In the genomic region with DNA sequence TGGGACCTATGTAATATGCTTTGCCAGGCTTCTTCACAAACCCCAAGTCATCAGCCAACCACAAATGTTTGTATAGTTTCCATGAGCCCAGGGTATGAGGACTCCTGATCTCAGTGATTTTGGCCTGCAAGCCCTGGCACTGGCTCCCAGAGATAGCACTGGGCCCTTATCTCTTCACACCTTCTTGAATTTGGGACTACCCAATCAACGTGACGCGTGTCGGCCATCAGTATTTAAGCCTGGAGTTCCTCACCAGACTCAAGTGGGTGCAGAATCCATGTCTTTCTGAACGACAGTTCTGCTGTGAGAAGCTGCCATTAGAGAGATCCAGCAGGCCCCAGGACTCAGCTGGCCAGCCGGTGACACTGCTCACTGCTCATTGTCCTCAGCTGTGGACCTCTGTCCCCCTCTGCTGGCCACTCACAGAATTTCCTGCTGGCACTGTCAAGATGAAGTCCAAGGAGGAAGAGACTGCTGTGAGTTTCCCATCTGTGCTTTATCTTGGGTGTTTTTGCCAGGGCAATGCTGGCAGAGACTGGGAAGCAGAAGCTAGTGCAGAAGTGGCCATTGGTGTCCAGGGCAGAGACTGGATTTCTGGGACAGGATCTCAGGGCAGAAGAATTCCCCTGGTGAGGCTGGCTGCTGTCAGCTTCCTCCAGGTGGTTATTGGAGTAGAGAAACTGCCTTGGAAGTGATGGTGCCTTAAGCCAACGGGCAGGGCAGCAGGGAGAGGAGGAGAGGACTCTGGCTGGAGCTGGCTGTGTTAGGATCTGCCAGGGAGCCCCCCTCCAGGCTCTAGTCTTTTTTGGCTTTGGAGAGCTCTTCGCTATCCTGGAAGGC, we compare ENCODE assay signal across 7 cellular contexts. TPM values are rescaled to one million over a fixed set of nuclear protein-coding genes. Genes with fewer than 3 reads are reported as not detected.
DNase-seq lines count a peak whose midpoint lies in the region; ATAC-seq and TF ChIP-seq lines count a peak whose summit lies in the region.

No MANE protein-coding gene starts in this region.

- H3K27ac Mint-ChIP-seq in activated T-helper 17 cell treated with anti-CD3 and anti-CD28 coated beads, Interleukin-2, amount 50 U/mL, for 72 hours: peak overlapping the region; percentile 36

- no peak overlapping the region for H3K4me3 ChIP-seq in MG63
- no peak overlapping the region for H3K4me3 ChIP-seq in fibroblast of villous mesenchyme (ENCODE audit: low read depth, low read length)
- no peak overlapping the region for H3K4me3 ChIP-seq in neutrophil (ENCODE audit: low read depth in 1 of 2, low read length in 1 of 2)
- H3K4me3 ChIP-seq in stomach smooth muscle (ENCODE audit: low read length in 2 of 2): no peak overlapping the region

- H3K27ac ChIP-seq in neutrophil (no peak overlapping the region), stomach smooth muscle (ENCODE audit: low read length) (no peak overlapping the region)

- H3K4me1 ChIP-seq in neutrophil (ENCODE audit: control insufficient read depth in 1 of 2, insufficient read depth in 1 of 2, low read depth in 1 of 2, low read length in 1 of 2) (peaks cover 21 to 27% of the 10 kb centered on the region in 2 experiments), stomach smooth muscle (ENCODE audit: control insufficient read depth, insufficient read depth, low read length) (peaks cover 23% of the 10 kb centered on the region)

- H3K9ac ChIP-seq in stomach smooth muscle (ENCODE audit: low read length in 2 of 2): peak overlapping the region; percentile 21 to 40

- in situ Hi-C loops in GM13977 (cut with MboI; ENCODE audit: low pct_unique_long_range_greater_than_20kb, low sequenced_read_pairs, unreplicated experiment): loop anchor here (25.0 kb wide), 1 partner anchor 269 kb away; no protein-coding TSS in a partner anchor

- TF ChIP-seq CTCF in GM13977 (IDR thresholded peaks at IDR 0.05; ENCODE audit: extremely low read depth, insufficient read depth, missing control alignments): peak; percentile 95
- peak; percentile 97 for TF ChIP-seq CTCF in fibroblast of villous mesenchyme (IDR thresholded peaks at IDR 0.05; ENCODE audit: insufficient read depth, low read depth, low read length)
- peak; percentile 94 for TF ChIP-seq CTCF in neutrophil (IDR thresholded peaks at IDR 0.05)

- H3K9me3 ChIP-seq in MG63: no peaks in the 10 kb centered on the region
- no peaks in the 10 kb centered on the region for H3K9me3 ChIP-seq in neutrophil
- no peaks in the 10 kb centered on the region for H3K9me3 ChIP-seq in stomach smooth muscle (ENCODE audit: control insufficient read depth in 2 of 2, low read length in 2 of 2)

- H3K27me3 ChIP-seq in MG63 (no peaks in the 10 kb centered on the region), neutrophil (no peaks in the 10 kb centered on the region), stomach smooth muscle (ENCODE audit: control insufficient read depth in 1 of 2, insufficient read depth in 2 of 2, low read length in 2 of 2) (no peaks in the 10 kb centered on the region)

- DNase-seq in GM13977 (ENCODE audit: low spot score) (peak; percentile 85), MG63 (peak; percentile 82), RPMI8226 (peak; percentile 94), fibroblast of villous mesenchyme (ENCODE audit: low read depth) (peak; percentile 84)

- no peaks in the 10 kb centered on the region for H3K9me3 Mint-ChIP-seq in activated T-helper 17 cell treated with anti-CD3 and anti-CD28 coated beads, Interleukin-2, amount 50 U/mL, for 72 hours

- ATAC-seq in activated T-helper 17 cell treated with anti-CD3 and anti-CD28 coated beads, Interleukin-2, amount 50 U/mL, for 72 hours (replicated peaks): peak; percentile 97

- H3K4me3 Mint-ChIP-seq in activated T-helper 17 cell treated with anti-CD3 and anti-CD28 coated beads, Interleukin-2, amount 50 U/mL, for 72 hours: no peak overlapping the region

- H3K27me3 Mint-ChIP-seq in activated T-helper 17 cell treated with anti-CD3 and anti-CD28 coated beads, Interleukin-2, amount 50 U/mL, for 72 hours: no peaks in the 10 kb centered on the region

- no peaks in the 10 kb centered on the region for H3K36me3 Mint-ChIP-seq in activated T-helper 17 cell treated with anti-CD3 and anti-CD28 coated beads, Interleukin-2, amount 50 U/mL, for 72 hours (ENCODE audit: low read depth)

- H3K4me1 Mint-ChIP-seq in activated T-helper 17 cell treated with anti-CD3 and anti-CD28 coated beads, Interleukin-2, amount 50 U/mL, for 72 hours: peaks cover 5% of the 10 kb centered on the region

- no peaks in the 10 kb centered on the region for H3K36me3 ChIP-seq in MG63
- H3K36me3 ChIP-seq in neutrophil: no peaks in the 10 kb centered on the region
- H3K36me3 ChIP-seq in stomach smooth muscle (ENCODE audit: control insufficient read depth in 2 of 2, insufficient read depth in 2 of 2, low read length in 2 of 2): no peaks in the 10 kb centered on the region

RNA-seq across cellular contexts. Expression of gene TMCC2, which starts 28.4 kb away (rescaled TPM):
- 2.4 and 3.7 TPM in 2 replicates for total RNA-seq in MG63 (2014; rRNA removed; shearing (Covaris generic); ENCODE audit: low replicate concordance)
- total RNA-seq in activated T-helper 17 cell treated with anti-CD3 and anti-CD28 coated beads, Interleukin-2, amount 50 U/mL, for 72 hours: 1 to 10 TPM; 2.6 to 3.5 TPM
- total RNA-seq in fibroblast of villous mesenchyme: 3.2 and 3.5 TPM in 2 replicates

RNA-seq across cellular contexts. Expression of gene DSTYK, which starts 44.7 kb away (rescaled TPM):
- 7.7 and 8.0 TPM in 2 replicates for total RNA-seq in MG63 (2014; rRNA removed; shearing (Covaris generic); ENCODE audit: low replicate concordance)
- 1 to 10 TPM; 9.8 to 10.0 TPM for total RNA-seq in activated T-helper 17 cell treated with anti-CD3 and anti-CD28 coated beads, Interleukin-2, amount 50 U/mL, for 72 hours
- total RNA-seq in fibroblast of villous mesenchyme: 15.5 and 22.0 TPM in 2 replicates
